2 cellular contexts compared by ENCODE assay signal in genomic region chr12:9118161-9118560, GRCh38.
TF ChIP-seq lines count a peak whose summit lies in the region.

No MANE protein-coding gene starts in this region.

TF ChIP-seq in liver, 16 proteins besides CTCF, POLR2A, EP300 and RAD21 (continued from another document):
- TF ChIP-seq, protein P1, sequence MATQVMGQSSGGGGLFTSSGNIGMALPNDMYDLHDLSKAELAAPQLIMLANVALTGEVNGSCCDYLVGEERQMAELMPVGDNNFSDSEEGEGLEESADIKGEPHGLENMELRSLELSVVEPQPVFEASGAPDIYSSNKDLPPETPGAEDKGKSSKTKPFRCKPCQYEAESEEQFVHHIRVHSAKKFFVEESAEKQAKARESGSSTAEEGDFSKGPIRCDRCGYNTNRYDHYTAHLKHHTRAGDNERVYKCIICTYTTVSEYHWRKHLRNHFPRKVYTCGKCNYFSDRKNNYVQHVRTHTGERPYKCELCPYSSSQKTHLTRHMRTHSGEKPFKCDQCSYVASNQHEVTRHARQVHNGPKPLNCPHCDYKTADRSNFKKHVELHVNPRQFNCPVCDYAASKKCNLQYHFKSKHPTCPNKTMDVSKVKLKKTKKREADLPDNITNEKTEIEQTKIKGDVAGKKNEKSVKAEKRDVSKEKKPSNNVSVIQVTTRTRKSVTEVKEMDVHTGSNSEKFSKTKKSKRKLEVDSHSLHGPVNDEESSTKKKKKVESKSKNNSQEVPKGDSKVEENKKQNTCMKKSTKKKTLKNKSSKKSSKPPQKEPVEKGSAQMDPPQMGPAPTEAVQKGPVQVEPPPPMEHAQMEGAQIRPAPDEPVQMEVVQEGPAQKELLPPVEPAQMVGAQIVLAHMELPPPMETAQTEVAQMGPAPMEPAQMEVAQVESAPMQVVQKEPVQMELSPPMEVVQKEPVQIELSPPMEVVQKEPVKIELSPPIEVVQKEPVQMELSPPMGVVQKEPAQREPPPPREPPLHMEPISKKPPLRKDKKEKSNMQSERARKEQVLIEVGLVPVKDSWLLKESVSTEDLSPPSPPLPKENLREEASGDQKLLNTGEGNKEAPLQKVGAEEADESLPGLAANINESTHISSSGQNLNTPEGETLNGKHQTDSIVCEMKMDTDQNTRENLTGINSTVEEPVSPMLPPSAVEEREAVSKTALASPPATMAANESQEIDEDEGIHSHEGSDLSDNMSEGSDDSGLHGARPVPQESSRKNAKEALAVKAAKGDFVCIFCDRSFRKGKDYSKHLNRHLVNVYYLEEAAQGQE (IDR thresholded peaks at IDR 0.05): no peak
- TF ChIP-seq, protein P2, sequence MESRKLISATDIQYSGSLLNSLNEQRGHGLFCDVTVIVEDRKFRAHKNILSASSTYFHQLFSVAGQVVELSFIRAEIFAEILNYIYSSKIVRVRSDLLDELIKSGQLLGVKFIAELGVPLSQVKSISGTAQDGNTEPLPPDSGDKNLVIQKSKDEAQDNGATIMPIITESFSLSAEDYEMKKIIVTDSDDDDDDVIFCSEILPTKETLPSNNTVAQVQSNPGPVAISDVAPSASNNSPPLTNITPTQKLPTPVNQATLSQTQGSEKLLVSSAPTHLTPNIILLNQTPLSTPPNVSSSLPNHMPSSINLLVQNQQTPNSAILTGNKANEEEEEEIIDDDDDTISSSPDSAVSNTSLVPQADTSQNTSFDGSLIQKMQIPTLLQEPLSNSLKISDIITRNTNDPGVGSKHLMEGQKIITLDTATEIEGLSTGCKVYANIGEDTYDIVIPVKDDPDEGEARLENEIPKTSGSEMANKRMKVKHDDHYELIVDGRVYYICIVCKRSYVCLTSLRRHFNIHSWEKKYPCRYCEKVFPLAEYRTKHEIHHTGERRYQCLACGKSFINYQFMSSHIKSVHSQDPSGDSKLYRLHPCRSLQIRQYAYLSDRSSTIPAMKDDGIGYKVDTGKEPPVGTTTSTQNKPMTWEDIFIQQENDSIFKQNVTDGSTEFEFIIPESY (IDR thresholded peaks at IDR 0.05): peak; percentile 20

TF ChIP-seq in HepG2, 621 proteins besides CTCF, POLR2A, EP300 and RAD21 (continued from another document):
- TF ChIP-seq NFAT5 (CRISPR knock-in tag; IDR thresholded peaks at IDR 0.05): no peak
- no peak for TF ChIP-seq ZNF225 (CRISPR knock-in tag; IDR thresholded peaks at IDR 0.05)
- no peak for TF ChIP-seq CC2D1A (CRISPR knock-in tag; IDR thresholded peaks at IDR 0.05)
- TF ChIP-seq NCOA1 (CRISPR knock-in tag; IDR thresholded peaks at IDR 0.05): no peak
- no peak for TF ChIP-seq PHF5A (CRISPR knock-in tag; IDR thresholded peaks at IDR 0.05; ENCODE audit: low read depth, unreplicated experiment)
- no peak for TF ChIP-seq ZNF329 (CRISPR knock-in tag; IDR thresholded peaks at IDR 0.05; ENCODE audit: low read depth)
- no peak for TF ChIP-seq ZNF432 (CRISPR knock-in tag; IDR thresholded peaks at IDR 0.05; ENCODE audit: borderline replicate concordance)
- TF ChIP-seq ZNF124 (CRISPR knock-in tag; IDR thresholded peaks at IDR 0.05): no peak
- no peak for TF ChIP-seq ZBTB37 (CRISPR knock-in tag; IDR thresholded peaks at IDR 0.05)
- no peak for TF ChIP-seq CREB3 (CRISPR knock-in tag; IDR thresholded peaks at IDR 0.05)
- TF ChIP-seq KLF15 (CRISPR knock-in tag; IDR thresholded peaks at IDR 0.05; ENCODE audit: borderline replicate concordance): no peak
- no peak for TF ChIP-seq IKZF5 (CRISPR knock-in tag; IDR thresholded peaks at IDR 0.05)
